In genomic region chr10:131980321-131980720, GRCh38 we compare ENCODE assay signal across 8 cellular contexts. TPM values are rescaled to one million over a fixed set of nuclear protein-coding genes. Genes with fewer than 3 reads are reported as not detected.
A peak's percentile ranks its signal among the peaks of the same experiment; 100 is the strongest.
DNase-seq lines count a peak whose midpoint lies in the region; ATAC-seq and TF ChIP-seq lines count a peak whose summit lies in the region.

No MANE protein-coding gene starts in this region.

- TF ChIP-seq CTCF in WTC11 (IDR thresholded peaks at IDR 0.05) (no peak), fibroblast of the aortic adventitia (IDR thresholded peaks at IDR 0.05; ENCODE audit: insufficient read depth, low read length) (no peak), gastrocnemius medialis (IDR thresholded peaks at IDR 0.05 in 4 of 5, conservative IDR thresholded peaks at IDR 0.05 in 1 of 5) (no peak)

- H3K27ac Mint-ChIP-seq in WTC11, result 0 out of 2 replicates have a peak overlapping the region, but pooled peaks have one; percentile 49

- CTCF ChIA-PET in WTC11 (lab: Charles Lee), result interaction anchor here (0.9 to 2.7 kb wide), 5 partner anchors 37 to 162 kb away, joined by 3 to 29 read pairs (median 3); no protein-coding TSS in a partner anchor

- POLR2A ChIA-PET in WTC11 (lab: Charles Lee), result no interaction called here

- peak overlapping the region; percentile 78 for H3K4me3 Mint-ChIP-seq in WTC11

- peaks cover 49% of the 10 kb centered on the region for H3K4me1 Mint-ChIP-seq in WTC11

- DNase-seq in H7 (no peak), WTC11 (ENCODE audit: low spot score) (no peak), fibroblast of the aortic adventitia (ENCODE audit: low read depth) (no peak), gastrocnemius medialis (no peak), mesenteric fat pad (ENCODE audit: low spot score) (no peak), NCI-H526 treated with DMSO at 0.1 percent for 48 hours (lab: John Stamatoyannopoulos, UW) (no peak), NCI-H2107 treated with DMSO at 0.1 percent for 48 hours (lab: John Stamatoyannopoulos, UW; ENCODE audit: unreplicated experiment) (no peak)

- peaks cover 3% of the 10 kb centered on the region; the same call in 1 of the 2 replicates for H3K9me3 Mint-ChIP-seq in WTC11

- in situ Hi-C loops in gastrocnemius medialis (cut with MboI; ENCODE audit: low sequenced_read_pairs in 4 of 4), result no loop called here

- intact Hi-C loops in gastrocnemius medialis (cut with DNase I; ENCODE audit: low total_unique reads), result no loop called here

- H3K4me1 ChIP-seq in gastrocnemius medialis, result peaks cover 24 to 42% of the 10 kb centered on the region in 2 donors

- no peaks in the 10 kb centered on the region for H3K9me3 ChIP-seq in gastrocnemius medialis

- H3K4me3 ChIP-seq in H7 (ENCODE audit: insufficient read depth, low read depth, low read length), result peak overlapping the region; percentile 31; the same call in 1 of the 2 replicates
- H3K4me3 ChIP-seq in fibroblast of the aortic adventitia (ENCODE audit: low read depth, low read length), result peak overlapping the region; percentile 89
- peak overlapping the region; percentile 81 to 99 (median 91) for H3K4me3 ChIP-seq in gastrocnemius medialis

- no peaks in the 10 kb centered on the region for H3K36me3 ChIP-seq in H7 (replicated peaks; ENCODE audit: control insufficient read depth, insufficient read depth, low read length)
- no peaks in the 10 kb centered on the region for H3K36me3 ChIP-seq in gastrocnemius medialis

- peak overlapping the region; percentile 93 to 99 (median 95) for H3K27ac ChIP-seq in gastrocnemius medialis

- no peak for ATAC-seq in WTC11
- ATAC-seq in gastrocnemius medialis, result no peak
- no peak for ATAC-seq in HG02642 (IDR thresholded peaks at IDR 0.05; ENCODE audit: poor library complexity, unreplicated experiment)

- H3K27me3 Mint-ChIP-seq in WTC11 (ENCODE audit: low read depth), result peaks cover 30% of the 10 kb centered on the region

- H3K27me3 ChIP-seq in H7 (ENCODE audit: control insufficient read depth, insufficient read depth, low read length) (peaks cover 15% of the 10 kb centered on the region), gastrocnemius medialis (no peaks in the 10 kb centered on the region)

- peaks cover 42% of the 10 kb centered on the region for H3K36me3 Mint-ChIP-seq in WTC11

- TF ChIP-seq POLR2A in gastrocnemius medialis (IDR thresholded peaks at IDR 0.05), result no peak

TF ChIP-seq in WTC11, 78 proteins besides CTCF, POLR2A, EP300 and RAD21:
- TF ChIP-seq TP53 (CRISPR knock-in tag; IDR thresholded peaks at IDR 0.05), result no peak
- peak; percentile 73 for TF ChIP-seq ZNF121 (CRISPR knock-in tag; IDR thresholded peaks at IDR 0.05)

RNA-seq across cellular contexts. Expression of gene BNIP3, which starts 1.4 kb away (rescaled TPM):
- total RNA-seq in H7 (2014; rRNA removed; shearing (Covaris generic)), result 129 and 219 TPM in 2 replicates
- total RNA-seq in WTC11 (2021) (113 to 203 TPM (median 189 TPM) in 3 replicates), fibroblast of the aortic adventitia (ENCODE audit: low replicate concordance) (65.1 and 81.4 TPM in 2 replicates), gastrocnemius medialis (1,000 to 10,000 TPM in 1 of 4 donors, 100 to 1,000 TPM in 3; 337 to 1,280 (median 583) TPM), mesenteric fat pad (63.1 TPM)

Comparison
In these comparisons a context has a peak if more than half of its experiments do, and no peak if none do; other contexts are left out.
1. H3K4me3 ChIP-seq: peak in every context shown above with its lines; median percentile 91 in gastrocnemius medialis; 89 in fibroblast of the aortic adventitia; 31 in H7.